ENCODE assay signal across 1 cellular context in the genomic region with DNA sequence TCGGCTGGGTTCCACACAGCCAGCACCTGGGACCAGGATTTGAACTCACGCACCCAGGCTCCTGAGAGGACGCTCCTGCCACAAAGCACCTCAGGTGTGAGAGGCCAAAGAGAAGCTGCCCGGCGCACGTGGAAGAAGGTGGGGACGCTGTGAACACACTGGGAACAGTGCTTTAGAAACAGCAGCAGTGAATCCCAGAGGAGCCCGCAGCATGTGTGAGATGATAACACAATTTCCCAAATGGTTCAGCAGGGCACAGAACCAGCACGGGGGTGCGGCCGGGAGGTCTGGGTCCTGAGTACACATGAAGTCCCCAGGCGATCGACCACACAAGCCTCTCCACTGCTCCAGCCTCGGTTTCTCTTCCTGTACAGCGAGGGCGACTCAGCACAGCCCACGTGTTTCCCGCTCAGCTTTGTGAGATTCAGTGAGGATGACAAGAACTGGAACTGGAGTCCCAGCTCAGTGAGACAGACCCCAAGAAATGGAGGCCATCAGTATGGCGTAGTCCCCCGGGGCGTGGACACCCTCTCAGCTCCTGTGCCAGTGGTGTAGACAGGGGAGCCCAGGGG.
TF ChIP-seq lines count a peak whose summit lies in the region.

No MANE protein-coding gene starts in this region.

TF ChIP-seq in WTC11, 78 proteins besides CTCF, POLR2A, EP300 and RAD21 (continued from another document):
- TF ChIP-seq, protein P1, sequence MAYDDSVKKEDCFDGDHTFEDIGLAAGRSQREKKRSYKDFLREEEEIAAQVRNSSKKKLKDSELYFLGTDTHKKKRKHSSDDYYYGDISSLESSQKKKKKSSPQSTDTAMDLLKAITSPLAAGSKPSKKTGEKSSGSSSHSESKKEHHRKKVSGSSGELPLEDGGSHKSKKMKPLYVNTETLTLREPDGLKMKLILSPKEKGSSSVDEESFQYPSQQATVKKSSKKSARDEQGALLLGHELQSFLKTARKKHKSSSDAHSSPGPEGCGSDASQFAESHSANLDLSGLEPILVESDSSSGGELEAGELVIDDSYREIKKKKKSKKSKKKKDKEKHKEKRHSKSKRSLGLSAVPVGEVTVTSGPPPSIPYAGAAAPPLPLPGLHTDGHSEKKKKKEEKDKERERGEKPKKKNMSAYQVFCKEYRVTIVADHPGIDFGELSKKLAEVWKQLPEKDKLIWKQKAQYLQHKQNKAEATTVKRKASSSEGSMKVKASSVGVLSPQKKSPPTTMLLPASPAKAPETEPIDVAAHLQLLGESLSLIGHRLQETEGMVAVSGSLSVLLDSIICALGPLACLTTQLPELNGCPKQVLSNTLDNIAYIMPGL (CRISPR knock-in tag; IDR thresholded peaks at IDR 0.05) = no peak
- TF ChIP-seq, protein P2, sequence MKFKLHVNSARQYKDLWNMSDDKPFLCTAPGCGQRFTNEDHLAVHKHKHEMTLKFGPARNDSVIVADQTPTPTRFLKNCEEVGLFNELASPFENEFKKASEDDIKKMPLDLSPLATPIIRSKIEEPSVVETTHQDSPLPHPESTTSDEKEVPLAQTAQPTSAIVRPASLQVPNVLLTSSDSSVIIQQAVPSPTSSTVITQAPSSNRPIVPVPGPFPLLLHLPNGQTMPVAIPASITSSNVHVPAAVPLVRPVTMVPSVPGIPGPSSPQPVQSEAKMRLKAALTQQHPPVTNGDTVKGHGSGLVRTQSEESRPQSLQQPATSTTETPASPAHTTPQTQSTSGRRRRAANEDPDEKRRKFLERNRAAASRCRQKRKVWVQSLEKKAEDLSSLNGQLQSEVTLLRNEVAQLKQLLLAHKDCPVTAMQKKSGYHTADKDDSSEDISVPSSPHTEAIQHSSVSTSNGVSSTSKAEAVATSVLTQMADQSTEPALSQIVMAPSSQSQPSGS (CRISPR knock-in tag; IDR thresholded peaks at IDR 0.05; ENCODE audit: borderline replicate concordance, low read depth) = no peak
- no peak for TF ChIP-seq ETV6 (CRISPR knock-in tag; IDR thresholded peaks at IDR 0.05)
